ENCODE assay signal across 10 cellular contexts in genomic region chr5:18745591-18745987, GRCh38.
A peak's percentile ranks its signal among the peaks of the same experiment; 100 is the strongest.
DNase-seq lines count a peak whose midpoint lies in the region; ATAC-seq, FAIRE-seq and TF ChIP-seq lines count a peak whose summit lies in the region.
"Had no signal": no experiment of that assay in that cellular context is flagged by ENCODE, and none has a peak within 500 bp of the region (broad histone marks: within the 10 kb centered on the region; RNA-seq: fewer than 3 reads in every experiment).

No MANE protein-coding gene starts in this region.

- DNase-seq in NCI-H345 (lab: John Stamatoyannopoulos, UW): peak; percentile 61
- DNase-seq in central memory CD8-positive, alpha-beta T cell (ENCODE audit: low spot score in 2 of 2): no peak
- DNase-seq in pancreas: no peak
- DNase-seq in GF-D8 (lab: John Stamatoyannopoulos, UW): no peak
- DNase-seq in GOT3 (lab: John Stamatoyannopoulos, UW): no peak

- intact Hi-C loops in pancreas (cut with DNase I): no loop called here

- peak overlapping the region; percentile 48 for H2AFZ ChIP-seq in ACC112 (ENCODE audit: low read length, unreplicated experiment)

- peaks cover 43% of the 10 kb centered on the region for H3K4me1 Mint-ChIP-seq in central memory CD8-positive, alpha-beta T cell

- ATAC-seq in GM18498 (IDR thresholded peaks at IDR 0.05; ENCODE audit: unreplicated experiment): peak; percentile 27
- peak; percentile 28 for ATAC-seq in HG02943 (IDR thresholded peaks at IDR 0.05; ENCODE audit: low read depth, unreplicated experiment)
- ATAC-seq in central memory CD8-positive, alpha-beta T cell (replicated peaks; ENCODE audit: extremely low read depth, poor library complexity, severe bottlenecking): peak; percentile 34
- peak in 3 of 4 donors; percentile 15 to 55 (median 44) for ATAC-seq in pancreas
- ATAC-seq: HCT116 had no signal

- 0 out of 2 replicates have a peak overlapping the region, but pooled peaks have one; percentile 3 for H3K27ac ChIP-seq in ACC112 (ENCODE audit: low read depth, low read length)
- peak overlapping the region in 2 of 4 donors; percentile 17 to 35 for H3K27ac ChIP-seq in pancreas

- H3K9me3 ChIP-seq in pancreas: no peaks in the 10 kb centered on the region

- no peak for TF ChIP-seq CTCF in pancreas (IDR thresholded peaks at IDR 0.05)

- H3K79me2 ChIP-seq in ACC112 (ENCODE audit: control insufficient read depth, insufficient read depth, low read length, unreplicated experiment): no peaks in the 10 kb centered on the region

- H3K36me3 ChIP-seq in ACC112 (ENCODE audit: insufficient read depth, low read length) (no peaks in the 10 kb centered on the region; the same call in 1 of the 2 replicates), pancreas (no peaks in the 10 kb centered on the region)

- peak overlapping the region; percentile 92 for H3K4me3 Mint-ChIP-seq in central memory CD8-positive, alpha-beta T cell

- peak overlapping the region; percentile 77 for H3K4me3 ChIP-seq in ACC112 (ENCODE audit: low read depth, low read length)
- peak overlapping the region in 2 of 4 donors; percentile 21 to 39 for H3K4me3 ChIP-seq in pancreas

- no peaks in the 10 kb centered on the region for H3K4me1 ChIP-seq in ACC112 (ENCODE audit: control insufficient read depth, insufficient read depth, low read length, unreplicated experiment)
- no peaks in the 10 kb centered on the region for H3K4me1 ChIP-seq in pancreas

- 72 to 75% methylated on average over 7 of the region's 7 CpGs for WGBS in pancreas, 2 donors

- peaks cover 18% of the 10 kb centered on the region for H3K36me3 Mint-ChIP-seq in central memory CD8-positive, alpha-beta T cell (ENCODE audit: insufficient read depth)

- FAIRE-seq in pancreas (lab: Jason Lieb, UNC): no peak
- FAIRE-seq: endothelial cell of umbilical vein had no signal

- H3K27me3 ChIP-seq in ACC112 (ENCODE audit: insufficient read depth, low read length): no peaks in the 10 kb centered on the region
- H3K27me3 ChIP-seq in pancreas: no peaks in the 10 kb centered on the region

- H3K9me3 Mint-ChIP-seq in central memory CD8-positive, alpha-beta T cell: no peaks in the 10 kb centered on the region

- peak overlapping the region; percentile 96 for H3K27ac Mint-ChIP-seq in central memory CD8-positive, alpha-beta T cell (ENCODE audit: low read depth)

- no peaks in the 10 kb centered on the region for H3K27me3 Mint-ChIP-seq in central memory CD8-positive, alpha-beta T cell
